17 cellular contexts compared by ENCODE assay signal in the genomic region with DNA sequence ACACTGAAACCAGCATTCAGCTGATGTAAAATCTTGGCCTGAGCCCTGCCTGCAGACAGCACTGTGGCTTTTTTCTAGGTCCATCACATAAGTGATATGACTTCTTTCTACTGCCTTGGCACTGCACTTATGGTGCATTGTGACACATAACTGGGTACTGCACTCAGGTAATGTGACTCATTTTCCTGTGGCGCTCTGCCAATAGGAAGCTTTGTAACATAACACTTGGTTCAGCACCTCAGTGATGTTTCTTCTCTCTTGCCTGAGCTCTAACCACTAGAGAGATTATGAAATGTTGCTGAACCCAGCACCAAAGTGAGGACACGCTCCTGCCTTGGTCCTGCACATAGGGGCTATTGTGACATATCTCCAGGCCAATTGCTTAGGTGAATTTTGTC. TPM values are rescaled to one million over a fixed set of nuclear protein-coding genes. Genes with fewer than 3 reads are reported as not detected.
"Had no signal": no experiment of that assay in that cellular context is flagged by ENCODE, and none has a peak within 500 bp of the region (broad histone marks: within the 10 kb centered on the region; RNA-seq: fewer than 3 reads in every experiment).

No MANE protein-coding gene starts in this region.

RNA-seq across cellular contexts. Expression of gene BPY2, which starts 12.4 kb away (rescaled TPM):
- total RNA-seq: naive thymus-derived CD8-positive, alpha-beta T cell; natural killer cell treated with Interleukin-12 subunit alpha and Interleukin-12 subunit beta and Interleukin-15 and Interleukin-18, amount 100 ng/mL, for 72 hours; neural crest cell; omental fat pad; osteocyte; pancreas; posterior vena cava; prostate gland; pulmonary artery endothelial cell; right atrium auricular region; sciatic nerve; smooth muscle cell; spleen; transverse colon; upper lobe of right lung; urinary bladder; uterus had no signal
